In genomic region chr20:17504898-17505663, GRCh38 we compare ENCODE assay signal across 8 cellular contexts. TPM values are rescaled to one million over a fixed set of nuclear protein-coding genes. Genes with fewer than 3 reads are reported as not detected.
DNase-seq lines count a peak whose midpoint lies in the region; ATAC-seq and TF ChIP-seq lines count a peak whose summit lies in the region.

No MANE protein-coding gene starts in this region.

- H2AK9ac ChIP-seq in IMR-90 (replicated peaks; ENCODE audit: low read depth, low read length, poor library complexity), result peak overlapping the region; percentile 90

- peak; percentile 83 for TF ChIP-seq RAD21 in IMR-90 (IDR thresholded peaks at IDR 0.05; ENCODE audit: low read length)

- H3K18ac ChIP-seq in IMR-90 (ENCODE audit: low read depth, low read length), result no peak overlapping the region

- no peaks in the 10 kb centered on the region for H3K9me3 Mint-ChIP-seq in activated naive CD4-positive, alpha-beta T cell treated with anti-CD3 and anti-CD28 coated beads, Interleukin-2, amount 50 U/mL, for 24 hours

- 0 out of 2 replicates have a peak overlapping the region, but pooled peaks have one; percentile 72 for H3K14ac ChIP-seq in IMR-90 (replicated peaks; ENCODE audit: low read depth, low read length)

- POLR2A ChIA-PET in IMR-90 (lab: Charles Lee; ENCODE audit: unreplicated experiment), result no interaction called here

- peak overlapping the region; percentile 89 for H3K4me3 Mint-ChIP-seq in activated naive CD4-positive, alpha-beta T cell treated with anti-CD3 and anti-CD28 coated beads, Interleukin-2, amount 50 U/mL, for 24 hours

- H3K9me1 ChIP-seq in IMR-90 (ENCODE audit: insufficient read depth, low read length), result no peaks in the 10 kb centered on the region

- H3K36me3 Mint-ChIP-seq in activated naive CD4-positive, alpha-beta T cell treated with anti-CD3 and anti-CD28 coated beads, Interleukin-2, amount 50 U/mL, for 24 hours, result no peaks in the 10 kb centered on the region

- peaks cover 4% of the 10 kb centered on the region; the same call in 1 of the 2 replicates for H3K4me1 ChIP-seq in IMR-90 (ENCODE audit: control insufficient read depth, insufficient read depth, low read length)
- H3K4me1 ChIP-seq in parathyroid adenoma, result peaks cover 9% of the 10 kb centered on the region
- peaks cover 14% of the 10 kb centered on the region for H3K4me1 ChIP-seq in vagina

- H4K8ac ChIP-seq in IMR-90 (ENCODE audit: low read depth in 2 of 2, low read length in 2 of 2), result peak overlapping the region in 1 of 2 experiments; percentile 82; a peak in 3 of 4 replicates

- H3K4me1 Mint-ChIP-seq in activated naive CD4-positive, alpha-beta T cell treated with anti-CD3 and anti-CD28 coated beads, Interleukin-2, amount 50 U/mL, for 24 hours, result peaks cover 35% of the 10 kb centered on the region

- 0 out of 2 replicates have a peak overlapping the region, but pooled peaks have one; percentile 10 for H2BK20ac ChIP-seq in IMR-90 (ENCODE audit: low read depth, low read length)

- intact Hi-C loops in IMR-90 (cut with micrococcal nuclease) (loop anchor here (1.0 to 10.0 kb wide), 4 partner anchors 110 to 771 kb away; no protein-coding TSS in a partner anchor), Right ventricle myocardium superior (cut with DNase I) (loop anchor here (5.0 to 10.0 kb wide), 2 partner anchors 492 to 780 kb away; partner anchors contain the start of gene ZNF133), vagina (cut with DNase I) (loop anchor here (10.0 kb wide), 1 partner anchor 490 kb away; no protein-coding TSS in a partner anchor)

- TF ChIP-seq CTCF in IMR-90 (conservative IDR thresholded peaks at IDR 0.05; ENCODE audit: low read depth, low read length), result peak; percentile 79
- TF ChIP-seq CTCF in parathyroid adenoma (IDR thresholded peaks at IDR 0.05), result peak; percentile 75
- peak; percentile 55 to 85 (median 72) for TF ChIP-seq CTCF in vagina (IDR thresholded peaks at IDR 0.05)

- H3K23ac ChIP-seq in IMR-90 (ENCODE audit: low read depth, low read length), result 0 out of 2 replicates have a peak overlapping the region, but pooled peaks have one; percentile 8

- H3K27me3 ChIP-seq in IMR-90 (ENCODE audit: control insufficient read depth, insufficient read depth, low read length), result peaks cover 9% of the 10 kb centered on the region; the same call in 1 of the 2 replicates
- no peaks in the 10 kb centered on the region for H3K27me3 ChIP-seq in parathyroid adenoma (ENCODE audit: control insufficient read depth, insufficient read depth, low read length)
- H3K27me3 ChIP-seq in vagina, result no peaks in the 10 kb centered on the region

- in situ Hi-C loops in IMR-90 (cut with MboI; ENCODE audit: low sequenced_read_pairs), result loop anchor here (10.0 kb wide), 1 partner anchor 770 kb away; no protein-coding TSS in a partner anchor

- H3K79me2 ChIP-seq in parathyroid adenoma, result no peaks in the 10 kb centered on the region

- WGBS in IMR-90 (ENCODE audit: extremely low coverage in 2 of 2, insufficient read length in 1 of 2), 2 experiments, result 10% methylated on average over 4 of the region's 30 CpGs; no CpG with 5 or more reads in 1 of the 2 experiments

- H3K27ac ChIP-seq in IMR-90 (ENCODE audit: insufficient read depth, low read length) (no peak overlapping the region), parathyroid adenoma (no peak overlapping the region), vagina (peak overlapping the region; percentile 81)

- H2AFZ ChIP-seq in IMR-90 (replicated peaks; ENCODE audit: low read length, poor library complexity) (peak overlapping the region; percentile 97), parathyroid adenoma (peak overlapping the region; percentile 96)

- H4K91ac ChIP-seq in IMR-90 (ENCODE audit: insufficient read depth, low read depth, low read length), result peak overlapping the region; percentile 44

- H3K27ac Mint-ChIP-seq in activated naive CD4-positive, alpha-beta T cell treated with anti-CD3 and anti-CD28 coated beads, Interleukin-2, amount 50 U/mL, for 24 hours, result peak overlapping the region; percentile 68

- H3K9ac ChIP-seq in IMR-90 (ENCODE audit: low read depth, low read length), result peak overlapping the region; percentile 39
- H3K9ac ChIP-seq in parathyroid adenoma, result no peak overlapping the region

- peak overlapping the region; percentile 84 for H3K4me2 ChIP-seq in IMR-90 (ENCODE audit: low read depth, low read length)
- H3K4me2 ChIP-seq in parathyroid adenoma (ENCODE audit: low read length), result peak overlapping the region; percentile 67

- peak overlapping the region; percentile 56 for H3K4ac ChIP-seq in IMR-90 (ENCODE audit: low read depth, low read length)

- H3K4me3 ChIP-seq in IMR-90 (ENCODE audit: insufficient read depth, low read depth, low read length), result peak overlapping the region; percentile 43
- H3K4me3 ChIP-seq in parathyroid adenoma (ENCODE audit: low read depth, low read length), result peak overlapping the region; percentile 39
- peak overlapping the region; percentile 40 to 54 for H3K4me3 ChIP-seq in vagina

- H3K36me3 ChIP-seq in IMR-90 (ENCODE audit: control insufficient read depth, insufficient read depth, low read length), result no peaks in the 10 kb centered on the region
- no peaks in the 10 kb centered on the region for H3K36me3 ChIP-seq in parathyroid adenoma (ENCODE audit: control insufficient read depth, insufficient read depth, low read length)
- no peaks in the 10 kb centered on the region for H3K36me3 ChIP-seq in vagina

- no peak overlapping the region for H2BK15ac ChIP-seq in IMR-90 (ENCODE audit: low read depth, low read length)

- dilution Hi-C loops in IMR-90 (cut with HindIII; ENCODE audit: low sequenced_read_pairs, unreplicated experiment), result no loop called here

- no TSS peak for BruUV-seq in IMR-90 (replicated peaks; lab: Mats Ljungman, UMichigan)

- H4K5ac ChIP-seq in IMR-90 (ENCODE audit: low read depth, low read length), result peak overlapping the region; percentile 17; the same call in 1 of the 2 replicates

- no peaks in the 10 kb centered on the region for H4K20me1 ChIP-seq in IMR-90 (ENCODE audit: insufficient read depth, low read length)

- TF ChIP-seq POLR2A in IMR-90 (IDR thresholded peaks at IDR 0.05; ENCODE audit: low read depth, low read length) (no peak), vagina (IDR thresholded peaks at IDR 0.05) (no peak)

- ATAC-seq in GM21619 (IDR thresholded peaks at IDR 0.05; ENCODE audit: unreplicated experiment), result peak; percentile 66
- peak; percentile 82 for ATAC-seq in IMR-90 (ENCODE audit: low read depth)
- ATAC-seq in Right ventricle myocardium superior (ENCODE audit: poor library complexity), result peak; percentile 89

- H2BK5ac ChIP-seq in IMR-90 (ENCODE audit: low read depth, low read length, poor library complexity, severe bottlenecking), result no peak overlapping the region

- CTCF ChIA-PET in IMR-90 (lab: Yijun Ruan, JAX), result interaction anchor here (0.5 to 1.2 kb wide), 12 partner anchors 9 to 936 kb away, joined by 3 to 8 read pairs (median 3); partner anchors contain the start of genes BFSP1 and OVOL2

- peak overlapping the region; percentile 68; the same call in 1 of the 2 replicates for H2AK5ac ChIP-seq in IMR-90 (ENCODE audit: low read depth, low read length)

- H2BK120ac ChIP-seq in IMR-90 (ENCODE audit: low read depth, low read length), result peak overlapping the region; percentile 41; the same call in 1 of the 2 replicates

- H3K27me3 Mint-ChIP-seq in activated naive CD4-positive, alpha-beta T cell treated with anti-CD3 and anti-CD28 coated beads, Interleukin-2, amount 50 U/mL, for 24 hours, result no peaks in the 10 kb centered on the region

- DNase-seq in EL (peak; percentile 62), IMR-90 (peak; percentile 59), RPMI8226 (peak; percentile 75), Right ventricle myocardium superior (peak; percentile 81), vagina (ENCODE audit: extremely low spot score in 2 of 2) (no peak)

- H3K9me3 ChIP-seq in IMR-90 (ENCODE audit: control insufficient read depth, insufficient read depth, low read length) (no peaks in the 10 kb centered on the region), parathyroid adenoma (ENCODE audit: control insufficient read depth, low read length) (no peaks in the 10 kb centered on the region), vagina (no peaks in the 10 kb centered on the region)

- H3K56ac ChIP-seq in IMR-90 (ENCODE audit: extremely low read depth, insufficient read depth, low read length), result 0 out of 2 replicates have a peak overlapping the region, but pooled peaks have one; percentile 49

- H3K79me1 ChIP-seq in IMR-90 (ENCODE audit: low read depth in 1 of 2, low read length in 2 of 2), result no peaks in the 10 kb centered on the region

TF ChIP-seq in IMR-90, 13 proteins besides CTCF, POLR2A, EP300 and RAD21:
- no peak for TF ChIP-seq USF2 (IDR thresholded peaks at IDR 0.05; ENCODE audit: low read depth, low read length)
- TF ChIP-seq RCOR1 (IDR thresholded peaks at IDR 0.05; ENCODE audit: insufficient replicate concordance, low read length), result no peak
- peak; percentile 89 for TF ChIP-seq MXI1 (IDR thresholded peaks at IDR 0.05; ENCODE audit: borderline replicate concordance, low read depth, low read length)
- TF ChIP-seq MAFK (IDR thresholded peaks at IDR 0.05; ENCODE audit: low read depth, low read length), result no peak
- peak; percentile 72 for TF ChIP-seq SMC3 (IDR thresholded peaks at IDR 0.05; ENCODE audit: low read depth, low read length)
- no peak for TF ChIP-seq NFE2L2 (IDR thresholded peaks at IDR 0.05; ENCODE audit: low read depth, low read length)
- no peak for TF ChIP-seq FOS (IDR thresholded peaks at IDR 0.05; ENCODE audit: low read depth, low read length)
- TF ChIP-seq CEBPB (IDR thresholded peaks at IDR 0.05; ENCODE audit: low read depth, low read length), result no peak
- no peak for TF ChIP-seq MAZ (IDR thresholded peaks at IDR 0.05; ENCODE audit: borderline replicate concordance, low read depth, low read length)

RNA-seq across cellular contexts. Expression of gene BFSP1, which starts 26.1 kb away (rescaled TPM):
- total RNA-seq in IMR-90 (2012; rRNA removed) (1.9 and 2.0 TPM in 2 replicates), Right ventricle myocardium superior (0.73 TPM), vagina (0.49 TPM)
- polyA plus RNA-seq in IMR-90 (2012; rRNA removed), result 0.85 and 1.1 TPM in 2 replicates
- polyA plus RNA-seq in IMR-90 (2012; cell fraction: cytosol; rRNA removed), result 0.78 and 1.1 TPM in 2 replicates
- polyA plus RNA-seq in IMR-90 (2012; cell fraction: nucleus; rRNA removed; ENCODE audit: low replicate concordance), result 0.57 and 1.1 TPM in 2 replicates

Comparison
In these comparisons a context has a peak if more than half of its experiments do, and no peak if none do; other contexts are left out.
1. DNase-seq: peak in EL (single experiment), IMR-90 (single experiment), RPMI8226 (single experiment) and Right ventricle myocardium superior (single experiment); none in vagina (0 of 2).
2. Peak in every context shown above with its lines, with median percentiles within 50 percentile points of each other: ATAC-seq, H3K4me3 ChIP-seq and CTCF ChIP-seq.